1 cellular context compared by ENCODE assay signal in genomic region chr1:55215194-55216021, GRCh38.
TF ChIP-seq lines count a peak whose summit lies in the region.

Gene USP24, minus strand, starts transcription at chr1:55215364. Its CDS starts 251 bp downstream, at chr1:55215113.

TF ChIP-seq in HepG2, 621 proteins besides CTCF, POLR2A, EP300 and RAD21 (continued from another document and continues in another):
- TF ChIP-seq SNAPC4 (CRISPR knock-in tag; IDR thresholded peaks at IDR 0.05) (no peak), ZNF207 (IDR thresholded peaks at IDR 0.05; ENCODE audit: borderline replicate concordance) (no peak), AFF4 (CRISPR knock-in tag; IDR thresholded peaks at IDR 0.05) (no peak), ZNF781 (CRISPR knock-in tag; IDR thresholded peaks at IDR 0.05; ENCODE audit: borderline replicate concordance, not compliant biosample characterization) (no peak), ZNF501 (CRISPR knock-in tag; IDR thresholded peaks at IDR 0.05) (peak; percentile 81), PHF21A (CRISPR knock-in tag; IDR thresholded peaks at IDR 0.05) (0 out of 2 replicates have a peak, but pooled peaks have one; percentile 10), PAF1 (CRISPR knock-in tag; IDR thresholded peaks at IDR 0.05) (no peak), ZNF512B (CRISPR knock-in tag; IDR thresholded peaks at IDR 0.05; ENCODE audit: borderline replicate concordance) (0 out of 2 replicates have a peak, but pooled peaks have one; percentile 70), ATF5 (CRISPR knock-in tag; IDR thresholded peaks at IDR 0.05; ENCODE audit: low read depth) (0 out of 2 replicates have a peak, but pooled peaks have one; percentile 11), ARID4A (CRISPR knock-in tag; IDR thresholded peaks at IDR 0.05; ENCODE audit: borderline replicate concordance) (peak; percentile 83; the same call in 1 of the 2 replicates), XRCC5 (optimal IDR thresholded peaks at IDR 0.05; ENCODE audit: low read length) (no peak), MZF1 (CRISPR knock-in tag; IDR thresholded peaks at IDR 0.05; ENCODE audit: borderline replicate concordance) (no peak), TRAFD1 (CRISPR knock-in tag; IDR thresholded peaks at IDR 0.05; ENCODE audit: borderline replicate concordance) (no peak), GZF1 (CRISPR knock-in tag; IDR thresholded peaks at IDR 0.05) (no peak), SP2 (CRISPR knock-in tag; IDR thresholded peaks at IDR 0.05) (peak; percentile 48; the same call in 1 of the 2 replicates), NR3C1 (CRISPR knock-in tag; IDR thresholded peaks at IDR 0.05) (no peak), RNF2 (conservative IDR thresholded peaks at IDR 0.05; ENCODE audit: low read depth) (peak; percentile 14; the same call in 1 of the 2 replicates), ZNF432 (CRISPR knock-in tag; IDR thresholded peaks at IDR 0.05; ENCODE audit: borderline replicate concordance) (no peak), MXI1 (IDR thresholded peaks at IDR 0.05; ENCODE audit: borderline replicate concordance, low read depth, low read length) (no peak), TBX2 (CRISPR knock-in tag; IDR thresholded peaks at IDR 0.05; ENCODE audit: borderline replicate concordance) (peak; percentile 57), ZNF597 (CRISPR knock-in tag; IDR thresholded peaks at IDR 0.05) (no peak), PRDM4 (CRISPR knock-in tag; IDR thresholded peaks at IDR 0.05; ENCODE audit: borderline replicate concordance) (no peak), GABPB1 (CRISPR knock-in tag; IDR thresholded peaks at IDR 0.05) (peak; percentile 89), ZNF513 (CRISPR knock-in tag; conservative IDR thresholded peaks at IDR 0.05) (no peak)
